ENCODE assay signal across 8 cellular contexts in the genomic region with DNA sequence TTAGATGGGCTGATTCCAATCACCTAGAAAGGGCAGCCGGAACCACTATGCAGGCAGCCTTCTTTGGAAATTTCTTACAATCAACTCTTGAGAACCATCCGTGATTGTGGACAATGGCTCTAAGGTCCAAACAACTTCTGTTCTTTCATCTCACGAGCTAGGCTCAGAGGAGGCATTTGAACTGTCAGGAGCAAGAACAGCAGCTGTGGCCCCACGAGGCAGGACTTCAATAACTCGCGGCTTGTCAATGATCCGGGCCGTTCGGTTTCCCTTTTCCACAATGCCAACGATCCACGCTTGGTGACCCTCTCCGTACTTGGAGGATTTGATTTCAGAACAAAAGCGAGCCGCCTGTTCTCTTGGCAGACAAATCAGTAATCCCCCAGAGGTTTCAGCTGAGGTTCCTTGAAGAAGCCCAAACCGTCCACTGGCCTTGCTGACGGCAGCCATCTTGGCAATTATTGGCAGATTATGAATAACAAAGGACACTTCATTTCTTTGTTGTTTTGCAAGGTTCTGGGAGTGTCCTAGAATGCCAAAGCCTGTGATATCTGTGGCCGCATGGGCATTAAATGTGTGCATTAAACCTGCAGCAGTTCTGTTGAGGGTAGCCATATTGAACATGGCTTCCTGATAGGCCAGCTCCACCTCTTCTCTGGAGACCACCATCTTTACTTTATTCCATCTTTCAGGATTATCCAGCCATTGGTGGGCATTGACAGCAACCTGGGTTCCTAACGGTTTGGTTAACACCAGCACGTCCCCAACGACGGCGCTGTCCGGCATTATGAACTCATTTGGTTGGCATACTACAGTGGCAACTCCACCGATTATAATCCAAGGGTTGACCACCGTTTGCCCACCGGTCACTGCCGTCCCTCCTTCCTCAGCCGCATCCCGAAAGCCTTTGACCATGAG. TPM values are rescaled to one million over a fixed set of nuclear protein-coding genes. Genes with fewer than 3 reads are reported as not detected.
DNase-seq lines count a peak whose midpoint lies in the region; ATAC-seq and TF ChIP-seq lines count a peak whose summit lies in the region.

No MANE protein-coding gene starts in this region.

- H3K4me1 Mint-ChIP-seq in activated B cell treated with CpG ODN at 0.5 μM for 24 hours, result peaks cover 48% of the 10 kb centered on the region
- peaks cover 28 to 65% of the 10 kb centered on the region in 2 donors for H3K4me1 Mint-ChIP-seq in stimulated activated naive B cell treated with anti-CD40 and anti-IgM and Interleukin-4, amounts not matched to agents 10 μg/mL and 1 μg/mL and 100 μg/mL, for 72 hours

- H3K27ac Mint-ChIP-seq in activated B cell treated with CpG ODN at 0.5 μM for 24 hours, result peak overlapping the region; percentile 56
- H3K27ac Mint-ChIP-seq in stimulated activated naive B cell treated with anti-CD40 and anti-IgM and Interleukin-4, amounts not matched to agents 10 μg/mL and 1 μg/mL and 100 μg/mL, for 72 hours, result peak overlapping the region; percentile 97

- H3K36me3 Mint-ChIP-seq in activated B cell treated with CpG ODN at 0.5 μM for 24 hours (ENCODE audit: low read depth), result peaks cover 27% of the 10 kb centered on the region
- peaks cover 24 to 30% of the 10 kb centered on the region in 2 donors for H3K36me3 Mint-ChIP-seq in stimulated activated naive B cell treated with anti-CD40 and anti-IgM and Interleukin-4, amounts not matched to agents 10 μg/mL and 1 μg/mL and 100 μg/mL, for 72 hours

- no peak for ATAC-seq in activated B cell treated with CpG ODN at 0.5 μM for 24 hours (ENCODE audit: low read depth)
- no peak for ATAC-seq in stimulated activated naive B cell treated with anti-CD40 and anti-IgM and Interleukin-4, amounts not matched to agents 10 μg/mL and 1 μg/mL and 100 μg/mL, for 72 hours (replicated peaks)
- ATAC-seq in HG03139 (IDR thresholded peaks at IDR 0.05; ENCODE audit: unreplicated experiment), result no peak

- no peaks in the 10 kb centered on the region for H3K9me3 Mint-ChIP-seq in activated B cell treated with CpG ODN at 0.5 μM for 24 hours
- peaks cover 0 to 5% of the 10 kb centered on the region in 2 donors for H3K9me3 Mint-ChIP-seq in stimulated activated naive B cell treated with anti-CD40 and anti-IgM and Interleukin-4, amounts not matched to agents 10 μg/mL and 1 μg/mL and 100 μg/mL, for 72 hours

- intact Hi-C loops in activated B cell treated with CpG ODN at 0.5 μM for 24 hours (cut with micrococcal nuclease), result loop anchor here (1.0 kb wide), 3 partner anchors 14 to 83 kb away; a partner anchor contains a TSS

- DNase-seq in NCI-H2227 (lab: John Stamatoyannopoulos, UW; ENCODE audit: unreplicated experiment), result peak; percentile 36
- DNase-seq in NCI-H2227 treated with DMSO at 0.1 percent for 48 hours (lab: John Stamatoyannopoulos, UW), result no peak
- no peak for DNase-seq in activated B cell treated with CpG ODN at 0.5 μM for 24 hours
- no peak for DNase-seq in stimulated activated naive B cell treated with anti-CD40 and anti-IgM and Interleukin-4, amounts not matched to agents 10 μg/mL and 1 μg/mL and 100 μg/mL, for 72 hours
- no peak for DNase-seq in NCI-H1694 treated with DMSO at 0.1 percent for 48 hours (lab: John Stamatoyannopoulos, UW)
- DNase-seq in NCI-H2107 (lab: John Stamatoyannopoulos, UW), result no peak

- H3K4me3 ChIP-seq in iPS-11a (ENCODE audit: low read depth, low read length), result peak overlapping the region; percentile 69

- peak overlapping the region; percentile 95 for H3K4me3 Mint-ChIP-seq in activated B cell treated with CpG ODN at 0.5 μM for 24 hours
- H3K4me3 Mint-ChIP-seq in stimulated activated naive B cell treated with anti-CD40 and anti-IgM and Interleukin-4, amounts not matched to agents 10 μg/mL and 1 μg/mL and 100 μg/mL, for 72 hours, result peak overlapping the region; percentile 87 to 94

- POLR2A ChIA-PET in activated B cell treated with CpG ODN at 0.5 μM for 24 hours (lab: Charles Lee), result interaction anchor here (0.7 to 8.9 kb wide), 15 partner anchors 10 to 214 kb away, joined by 3 to 186 read pairs (median 6); a partner anchor contains a TSS

- TF ChIP-seq CTCF in activated B cell treated with CpG ODN at 0.5 μM for 24 hours (IDR thresholded peaks at IDR 0.05), result no peak

- no peaks in the 10 kb centered on the region for H3K27me3 Mint-ChIP-seq in activated B cell treated with CpG ODN at 0.5 μM for 24 hours
- no peaks in the 10 kb centered on the region for H3K27me3 Mint-ChIP-seq in stimulated activated naive B cell treated with anti-CD40 and anti-IgM and Interleukin-4, amounts not matched to agents 10 μg/mL and 1 μg/mL and 100 μg/mL, for 72 hours

- CTCF ChIA-PET in activated B cell treated with CpG ODN at 0.5 μM for 24 hours (lab: Charles Lee), result interaction anchor here (1.2 to 2.1 kb wide), 2 partner anchors 14 to 15 kb away, joined by 3 to 7 read pairs; a partner anchor contains a TSS

RNA-seq across cellular contexts. Expression of a gene that starts 1.2 kb away (rescaled TPM):
- total RNA-seq in activated B cell treated with CpG ODN at 0.5 μM for 24 hours, result 79.1 and 80.0 TPM in 2 replicates

RNA-seq across cellular contexts. Expression of a gene that starts 14.7 kb away (rescaled TPM):
- 66.7 and 81.5 TPM in 2 replicates for total RNA-seq in activated B cell treated with CpG ODN at 0.5 μM for 24 hours

RNA-seq across cellular contexts. Expression of a gene that starts 28.1 kb away (rescaled TPM):
- 216 and 240 TPM in 2 replicates for total RNA-seq in activated B cell treated with CpG ODN at 0.5 μM for 24 hours

RNA-seq across cellular contexts. Expression of a gene that starts 37.1 kb away (rescaled TPM):
- 4.4 and 5.2 TPM in 2 replicates for total RNA-seq in activated B cell treated with CpG ODN at 0.5 μM for 24 hours

RNA-seq across cellular contexts. Expression of a gene that starts 49.3 kb away (rescaled TPM):
- total RNA-seq in activated B cell treated with CpG ODN at 0.5 μM for 24 hours, result 11.7 and 13.0 TPM in 2 replicates
